Comparison of ENCODE assay signal across 8 cellular contexts in the genomic region with DNA sequence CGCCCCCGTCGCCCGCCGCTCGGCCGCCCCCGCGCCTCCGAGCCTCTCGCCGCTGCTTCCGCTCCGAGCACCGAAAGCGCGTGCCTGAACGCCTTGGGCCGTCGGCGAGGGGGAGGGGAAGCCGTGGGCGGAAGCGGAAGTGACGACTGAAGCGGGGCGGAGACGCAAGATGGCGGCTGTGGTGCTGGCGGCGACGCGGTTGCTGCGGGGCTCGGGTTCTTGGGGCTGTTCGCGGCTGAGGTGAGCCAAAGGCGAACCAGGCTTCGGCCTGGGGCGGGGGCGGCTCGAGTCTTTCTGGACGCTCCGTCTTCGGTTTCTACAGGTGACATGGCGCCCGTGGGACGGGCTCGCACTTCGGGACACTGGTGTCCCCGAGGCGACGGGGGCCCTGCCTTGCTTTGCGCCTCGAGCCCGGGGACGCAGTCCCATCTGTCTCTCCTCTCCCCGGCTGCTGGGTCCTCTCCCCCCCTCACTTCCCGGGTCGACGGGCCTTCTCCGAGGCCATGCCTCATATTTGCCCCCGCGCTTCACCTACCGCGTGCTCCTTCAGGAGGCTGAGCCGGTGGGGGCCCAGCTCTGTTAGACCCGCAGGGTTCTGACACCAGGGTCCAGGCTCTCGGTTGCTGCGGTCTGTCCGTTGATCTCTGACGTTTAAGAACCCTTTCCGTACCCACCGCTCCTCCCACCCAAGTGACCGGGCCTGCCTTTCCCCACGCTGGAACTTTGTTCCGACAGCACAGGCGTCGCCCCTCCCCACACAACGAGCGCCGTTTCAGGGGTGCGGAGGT. TPM values are rescaled to one million over a fixed set of nuclear protein-coding genes. Genes with fewer than 3 reads are reported as not detected.
DNase-seq lines count a peak whose midpoint lies in the region; ATAC-seq and TF ChIP-seq lines count a peak whose summit lies in the region.

A gene with protein sequence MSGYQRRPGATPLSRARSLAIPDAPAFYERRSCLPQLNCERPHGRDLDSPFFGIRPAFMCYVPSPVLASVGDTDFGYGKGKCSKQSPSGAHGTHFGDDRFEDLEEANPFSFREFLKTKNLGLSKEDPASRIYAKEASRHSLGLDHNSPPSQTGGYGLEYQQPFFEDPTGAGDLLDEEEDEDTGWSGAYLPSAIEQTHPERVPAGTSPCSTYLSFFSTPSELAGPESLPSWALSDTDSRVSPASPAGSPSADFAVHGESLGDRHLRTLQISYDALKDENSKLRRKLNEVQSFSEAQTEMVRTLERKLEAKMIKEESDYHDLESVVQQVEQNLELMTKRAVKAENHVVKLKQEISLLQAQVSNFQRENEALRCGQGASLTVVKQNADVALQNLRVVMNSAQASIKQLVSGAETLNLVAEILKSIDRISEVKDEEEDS (minus strand): TSS at position 115 of the 788 bp plus-strand sequence. CDS start 217 bp downstream, outside the sequence.
A gene with protein sequence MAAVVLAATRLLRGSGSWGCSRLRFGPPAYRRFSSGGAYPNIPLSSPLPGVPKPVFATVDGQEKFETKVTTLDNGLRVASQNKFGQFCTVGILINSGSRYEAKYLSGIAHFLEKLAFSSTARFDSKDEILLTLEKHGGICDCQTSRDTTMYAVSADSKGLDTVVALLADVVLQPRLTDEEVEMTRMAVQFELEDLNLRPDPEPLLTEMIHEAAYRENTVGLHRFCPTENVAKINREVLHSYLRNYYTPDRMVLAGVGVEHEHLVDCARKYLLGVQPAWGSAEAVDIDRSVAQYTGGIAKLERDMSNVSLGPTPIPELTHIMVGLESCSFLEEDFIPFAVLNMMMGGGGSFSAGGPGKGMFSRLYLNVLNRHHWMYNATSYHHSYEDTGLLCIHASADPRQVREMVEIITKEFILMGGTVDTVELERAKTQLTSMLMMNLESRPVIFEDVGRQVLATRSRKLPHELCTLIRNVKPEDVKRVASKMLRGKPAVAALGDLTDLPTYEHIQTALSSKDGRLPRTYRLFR (plus strand): TSS at position 159 of the 788 bp plus-strand sequence. CDS start 11 bp downstream, at position 170.

- H3K4me3 Mint-ChIP-seq in activated CD4-positive, alpha-beta T cell treated with anti-CD3 and anti-CD28 coated beads for 36 hours = peak within 1 kb of the TSS; percentile 90

- DNase-seq in AG09309 (ENCODE audit: low read depth) (peak; percentile 33), NCI-H524 (lab: John Stamatoyannopoulos, UW) (peak; percentile 79 to 85), cerebellum (ENCODE audit: low spot score) (peak; percentile 98), kidney epithelial cell (ENCODE audit: low read depth) (peak; percentile 42)
- DNase-seq in activated CD4-positive, alpha-beta T cell treated with anti-CD3 and anti-CD28 coated beads for 36 hours = peak; percentile 98
- DNase-seq in stimulated activated CD4-positive, alpha-beta T cell treated with anti-CD3 and anti-CD28 coated beads, Interleukin-15, amount 100 ng/mL, for 1 hour (ENCODE audit: low read depth in 1 of 2, low spot score in 1 of 2) = peak; percentile 86 to 99

- ATAC-seq in GM19035 (IDR thresholded peaks at IDR 0.05; ENCODE audit: unreplicated experiment) (peak; percentile 86), HG03354 (IDR thresholded peaks at IDR 0.05; ENCODE audit: poor library complexity, severe bottlenecking, unreplicated experiment) (peak; percentile 91)
- peak; percentile 75 for ATAC-seq in activated CD4-positive, alpha-beta T cell treated with anti-CD3 and anti-CD28 coated beads for 36 hours

- H3K4me1 Mint-ChIP-seq in activated CD4-positive, alpha-beta T cell treated with anti-CD3 and anti-CD28 coated beads for 36 hours = peaks cover 49% of the 10 kb centered on the region

- TF ChIP-seq CTCF in AG09309 (IDR thresholded peaks at IDR 0.05; ENCODE audit: control insufficient read depth, insufficient read depth, low read depth, low read length, missing control alignments) (no peak), kidney epithelial cell (IDR thresholded peaks at IDR 0.05; ENCODE audit: insufficient read depth, low read length, poor library complexity, severe bottlenecking) (no peak)

- H3K36me3 Mint-ChIP-seq in activated CD4-positive, alpha-beta T cell treated with anti-CD3 and anti-CD28 coated beads for 36 hours (ENCODE audit: low read depth) = peaks cover 59% of the 10 kb centered on the region

- H3K9me3 Mint-ChIP-seq in activated CD4-positive, alpha-beta T cell treated with anti-CD3 and anti-CD28 coated beads for 36 hours (ENCODE audit: low read depth) = no peaks in the 10 kb centered on the region

- H3K4me3 ChIP-seq in AG09309 (ENCODE audit: control insufficient read depth, low read depth, low read length) (peak within 1 kb of the TSS; percentile 100), kidney epithelial cell (ENCODE audit: low read depth, low read length) (peak within 1 kb of the TSS; percentile 96)

- CTCF ChIA-PET in activated CD4-positive, alpha-beta T cell treated with anti-CD3 and anti-CD28 coated beads for 36 hours (lab: Charles Lee) = interaction anchor here (0.7 to 2.0 kb wide), 3 partner anchors 10 to 48 kb away, joined by 3 to 14 read pairs (median 7); no protein-coding TSS in a partner anchor

- peak within 1 kb of the TSS; percentile 94 for H3K27ac Mint-ChIP-seq in activated CD4-positive, alpha-beta T cell treated with anti-CD3 and anti-CD28 coated beads for 36 hours

- peaks cover 7% of the 10 kb centered on the region for H3K36me3 ChIP-seq in kidney epithelial cell (ENCODE audit: control insufficient read depth, insufficient read depth, low read length)

- intact Hi-C loops in activated CD4-positive, alpha-beta T cell treated with anti-CD3 and anti-CD28 coated beads for 36 hours (cut with DNase I, micrococcal nuclease) = loop anchor here (1.0 to 2.0 kb wide), 9 partner anchors 10 to 449 kb away; partner anchors contain the start of genes SEC16A (in 2 of the 2), SNAPC4 (in 2 of the 2), DNLZ (in 1 of the 2) and INPP5E (in 1 of the 2)

- H3K27me3 ChIP-seq in kidney epithelial cell (ENCODE audit: control insufficient read depth, insufficient read depth, low read length) = no peaks in the 10 kb centered on the region

- no peaks in the 10 kb centered on the region for H3K27me3 Mint-ChIP-seq in activated CD4-positive, alpha-beta T cell treated with anti-CD3 and anti-CD28 coated beads for 36 hours

- POLR2A ChIA-PET in activated CD4-positive, alpha-beta T cell treated with anti-CD3 and anti-CD28 coated beads for 36 hours (lab: Charles Lee) = interaction anchor here (0.6 to 0.7 kb wide), 2 partner anchors 13 to 65 kb away, joined by 3 read pairs; no protein-coding TSS in a partner anchor

RNA-seq across cellular contexts. Expression of the first gene that starts in this region (rescaled TPM):
- total RNA-seq in activated CD4-positive, alpha-beta T cell treated with anti-CD3 and anti-CD28 coated beads for 36 hours = 10 to 100 TPM; 57.2 to 67.7 TPM
- total RNA-seq in cerebellum (18.3 TPM), kidney epithelial cell (65.7 and 71.4 TPM in 2 replicates)

RNA-seq across cellular contexts. Expression of the second gene that starts in this region (rescaled TPM):
- 100 to 1,000 TPM in 1 of 2 experiments, 10 to 100 TPM in 1; 88.0 to 113 TPM for total RNA-seq in activated CD4-positive, alpha-beta T cell treated with anti-CD3 and anti-CD28 coated beads for 36 hours
- total RNA-seq in cerebellum (20.8 TPM), kidney epithelial cell (49.9 and 50.5 TPM in 2 replicates)

Comparison
In these comparisons a context has a peak if more than half of its experiments do, and no peak if none do; other contexts are left out.
1. Peak in every context shown above with its lines: DNase-seq, ATAC-seq and H3K4me3 ChIP-seq.
2. DNase-seq: peak in every context shown above with its lines; median percentile 98 in activated CD4-positive, alpha-beta T cell treated with anti-CD3 and anti-CD28 coated beads for 36 hours; 98 in cerebellum; 92 in stimulated activated CD4-positive, alpha-beta T cell treated with anti-CD3 and anti-CD28 coated beads, Interleukin-15, amount 100 ng/mL, for 1 hour; 82 in NCI-H524; 42 in kidney epithelial cell; 33 in AG09309.